8 cellular contexts compared by ENCODE assay signal in the genomic region with DNA sequence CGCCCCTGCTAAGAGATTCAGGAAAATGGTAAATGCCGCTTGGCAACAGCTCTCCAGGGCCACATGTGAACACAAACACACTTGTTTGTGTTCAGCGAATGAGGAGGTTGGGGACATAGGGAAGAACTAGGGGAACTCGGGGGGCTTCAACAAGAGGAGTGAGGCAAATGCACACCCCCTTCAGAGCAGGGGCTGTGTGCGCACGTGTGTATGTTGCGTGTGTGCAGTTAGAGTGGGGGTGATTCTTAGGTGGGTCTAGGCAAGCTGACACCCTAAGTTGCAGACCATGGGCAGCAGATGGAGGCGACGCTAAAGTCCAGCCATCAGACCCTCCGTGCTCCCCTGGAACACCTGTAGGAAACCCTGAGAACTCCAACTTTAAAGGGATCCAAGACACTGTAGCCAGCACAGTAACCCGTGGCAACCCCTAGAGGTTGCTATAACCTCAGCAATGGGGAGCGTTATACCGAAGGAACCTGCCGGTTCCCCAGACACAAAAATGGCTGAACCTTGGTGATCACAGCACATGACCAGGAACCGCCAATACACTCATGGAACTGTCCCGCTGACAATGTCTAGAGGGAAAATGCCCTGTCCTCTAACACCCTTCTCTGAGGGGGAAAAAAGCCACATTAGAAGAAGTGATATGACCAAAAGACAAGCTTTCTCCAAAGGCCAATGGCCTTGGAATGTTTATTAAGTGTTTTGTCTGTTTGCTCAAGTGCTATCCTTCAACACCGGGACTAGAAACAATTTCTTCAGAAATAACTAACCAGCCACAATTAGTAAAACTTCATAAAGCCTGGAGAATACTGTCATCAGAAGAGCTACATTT.
DNase-seq lines count a peak whose midpoint lies in the region; ATAC-seq, FAIRE-seq and TF ChIP-seq lines count a peak whose summit lies in the region.

No MANE protein-coding gene starts in this region.

- RAD21 ChIA-PET in GM12878 (lab: Charles Lee; ENCODE audit: unreplicated experiment): interaction anchor here (0.8 to 2.2 kb wide), 8 partner anchors 8 to 990 kb away, joined by 3 to 15 read pairs (median 4); no protein-coding TSS in a partner anchor

- FAIRE-seq in GM12878 (lab: Jason Lieb, UNC): peak; percentile 35

- SMC1A ChIA-PET in GM12878 (lab: Charles Lee; ENCODE audit: uncharacterized antibody, unreplicated experiment): interaction anchor here (0.6 to 6.6 kb wide), 9 partner anchors 12 to 988 kb away, joined by 3 to 62 read pairs (median 4); no protein-coding TSS in a partner anchor

- CTCF ChIA-PET in Caco-2 (lab: Charles Lee): no interaction called here
- CTCF ChIA-PET in GM12878 (lab: Yijun Ruan, JAX): interaction anchor here (0.6 to 3.6 kb wide), 15 partner anchors 11 to 988 kb away, joined by 3 to 43 read pairs (median 3); no protein-coding TSS in a partner anchor

- H3K36me3 Mint-ChIP-seq in Caco-2 (ENCODE audit: insufficient read depth, unreplicated experiment): no peaks in the 10 kb centered on the region

- in situ Hi-C loops in GM12878 (cut with MboI): loop anchor here (5.0 kb wide), 1 partner anchor 326 kb away; no protein-coding TSS in a partner anchor

- BruUV-seq in Caco-2 (replicated peaks; lab: Mats Ljungman, UMichigan) (no TSS peak), GM12878 (replicated peaks; lab: Mats Ljungman, UMichigan) (no TSS peak)

- no peaks in the 10 kb centered on the region for H3K4me1 Mint-ChIP-seq in Caco-2 (ENCODE audit: low read depth, unreplicated experiment)

- H3K9me3 ChIP-seq in Caco-2: peaks cover 8% of the 10 kb centered on the region
- peaks cover 13% of the 10 kb centered on the region; the same call in 2 of the 3 replicates for H3K9me3 ChIP-seq in GM12878 (replicated peaks; ENCODE audit: control insufficient read depth, insufficient read depth, low read length)
- H3K9me3 ChIP-seq in sigmoid colon: no peaks in the 10 kb centered on the region

- TF ChIP-seq POLR2A in GM12878 (IDR thresholded peaks at IDR 0.05; ENCODE audit: low read depth, low read length) (no peak), sigmoid colon (IDR thresholded peaks at IDR 0.05) (no peak)

- peak; percentile 90 for TF ChIP-seq RAD21 in GM12878 (IDR thresholded peaks at IDR 0.05; ENCODE audit: insufficient read depth, low read depth, low read length)

- H3K27me3 Mint-ChIP-seq in Caco-2 (ENCODE audit: insufficient read depth, unreplicated experiment): no peaks in the 10 kb centered on the region

- H3K4me1 ChIP-seq in Caco-2 (no peaks in the 10 kb centered on the region), GM12878 (ENCODE audit: control insufficient read depth, insufficient read depth, low read length) (no peaks in the 10 kb centered on the region), sigmoid colon (no peaks in the 10 kb centered on the region)

- no peaks in the 10 kb centered on the region for H4K20me1 ChIP-seq in GM12878 (ENCODE audit: control insufficient read depth, insufficient read depth)

- H3K9me3 Mint-ChIP-seq in Caco-2 (ENCODE audit: unreplicated experiment): peaks cover 32% of the 10 kb centered on the region

- peak overlapping the region; percentile 66 for H2AFZ ChIP-seq in GM12878 (ENCODE audit: control insufficient read depth, low read depth, low read length)

- intact Hi-C loops in Caco-2 (cut with micrococcal nuclease; ENCODE audit: unreplicated experiment): loop anchor here (1.0 to 10.0 kb wide), 4 partner anchors 179 to 790 kb away; no protein-coding TSS in a partner anchor
- intact Hi-C loops in GM12878 (cut with micrococcal nuclease; ENCODE audit: unreplicated experiment): loop anchor here (1.0 to 10.0 kb wide), 3 partner anchors 329 to 989 kb away; partner anchors contain the start of gene NR2C1
- intact Hi-C loops in sigmoid colon (cut with DNase I): loop anchor here (5.0 to 10.0 kb wide), 4 partner anchors 221 to 789 kb away; no protein-coding TSS in a partner anchor

- WGBS in GM12878 (ENCODE audit: insufficient coverage, insufficient replicate concordance, low lambda C conversion rate, missing lambda C conversion rate): 42% methylated on average over 17 of the region's 17 CpGs
- 43 to 62% methylated on average over 17 of the region's 17 CpGs for WGBS in sigmoid colon, 2 donors

- no peak overlapping the region for H3K4me2 ChIP-seq in GM12878 (ENCODE audit: control insufficient read depth, insufficient read depth)

- H3K4me3 ChIP-seq in Caco-2 (ENCODE audit: low read depth, low read length) (no peak overlapping the region), GM12878 (no peak overlapping the region), sigmoid colon (no peak overlapping the region)

- no peak overlapping the region for H3K9ac ChIP-seq in GM12878 (ENCODE audit: control insufficient read depth, insufficient read depth, low read length)

- ATAC-seq in GM21526 (IDR thresholded peaks at IDR 0.05; ENCODE audit: low FRiP score, unreplicated experiment) (peak; percentile 81), GM12878 (peak; percentile 98), HG02678 (IDR thresholded peaks at IDR 0.05; ENCODE audit: unreplicated experiment) (no peak)

- POLR2A ChIA-PET in Caco-2 (lab: Charles Lee): no interaction called here
- POLR2A ChIA-PET in GM12878 (lab: Charles Lee): interaction anchor here (0.8 kb wide), 1 partner anchor 328 kb away, joined by 3 read pairs; no protein-coding TSS in a partner anchor

- no peak overlapping the region for H3K27ac Mint-ChIP-seq in Caco-2 (ENCODE audit: unreplicated experiment)

- H3K27me3 ChIP-seq in Caco-2 (replicated peaks; ENCODE audit: control insufficient read depth, insufficient read depth, low read length): no peaks in the 10 kb centered on the region
- H3K27me3 ChIP-seq in GM12878 (replicated peaks in 1 of 2; ENCODE audit: control insufficient read depth in 2 of 2, insufficient read depth in 2 of 2, low read length in 1 of 2): no peaks in the 10 kb centered on the region
- H3K27me3 ChIP-seq in sigmoid colon: no peaks in the 10 kb centered on the region

- no peak overlapping the region for H3K4me3 Mint-ChIP-seq in Caco-2 (ENCODE audit: unreplicated experiment)

- no peak overlapping the region for H3K27ac ChIP-seq in GM12878 (ENCODE audit: control insufficient read depth, insufficient read depth)
- H3K27ac ChIP-seq in sigmoid colon: no peak overlapping the region

- H3K36me3 ChIP-seq in Caco-2 (ENCODE audit: control insufficient read depth, insufficient read depth, low read length) (no peaks in the 10 kb centered on the region; the same call in 1 of the 2 replicates), GM12878 (ENCODE audit: control insufficient read depth in 2 of 2, insufficient read depth in 2 of 2, low read length in 1 of 2) (no peaks in the 10 kb centered on the region), sigmoid colon (no peaks in the 10 kb centered on the region)

- no peaks in the 10 kb centered on the region for H3K79me2 ChIP-seq in GM12878 (ENCODE audit: control insufficient read depth, insufficient read depth, low read length)

- peak; percentile 40 to 66 for DNase-seq in Caco-2
- DNase-seq in NCI-H2029 (lab: John Stamatoyannopoulos, UW): peak; percentile 54
- DNase-seq in GM12878 (ENCODE audit: low read depth, low spot score): peak; percentile 19
- peak; percentile 57 for DNase-seq in iPS DF 19.7 (ENCODE audit: low read depth, low spot score)
- DNase-seq in sigmoid colon: no peak
- no peak for DNase-seq in NCI-H146 (lab: John Stamatoyannopoulos, UW)

- peak; percentile 46 to 75 for TF ChIP-seq CTCF in Caco-2 (IDR thresholded peaks at IDR 0.05; ENCODE audit: insufficient read depth in 1 of 2, low read depth in 1 of 2, low read length in 1 of 2, severe bottlenecking in 1 of 2, unreplicated experiment in 1 of 2)
- peak; percentile 68 to 75 (median 71) for TF ChIP-seq CTCF in GM12878 (IDR thresholded peaks at IDR 0.05 in 2 of 3, conservative IDR thresholded peaks at IDR 0.05 in 1 of 3; ENCODE audit: control insufficient read depth in 2 of 3, extremely low read depth in 1 of 3, insufficient read depth in 1 of 3, low read depth in 3 of 3, low read length in 3 of 3)
- peak; percentile 62 to 70 (median 67) for TF ChIP-seq CTCF in sigmoid colon (IDR thresholded peaks at IDR 0.05)

- TF ChIP-seq EP300 in GM12878 (IDR thresholded peaks at IDR 0.05; ENCODE audit: borderline replicate concordance in 1 of 2, control insufficient read depth in 1 of 2, low read depth in 2 of 2, low read length in 2 of 2) (no peak), sigmoid colon (IDR thresholded peaks at IDR 0.05) (no peak)

TF ChIP-seq in GM12878, 131 proteins besides CTCF, POLR2A, EP300 and RAD21 (continues in another document):
- TF ChIP-seq, protein P1, sequence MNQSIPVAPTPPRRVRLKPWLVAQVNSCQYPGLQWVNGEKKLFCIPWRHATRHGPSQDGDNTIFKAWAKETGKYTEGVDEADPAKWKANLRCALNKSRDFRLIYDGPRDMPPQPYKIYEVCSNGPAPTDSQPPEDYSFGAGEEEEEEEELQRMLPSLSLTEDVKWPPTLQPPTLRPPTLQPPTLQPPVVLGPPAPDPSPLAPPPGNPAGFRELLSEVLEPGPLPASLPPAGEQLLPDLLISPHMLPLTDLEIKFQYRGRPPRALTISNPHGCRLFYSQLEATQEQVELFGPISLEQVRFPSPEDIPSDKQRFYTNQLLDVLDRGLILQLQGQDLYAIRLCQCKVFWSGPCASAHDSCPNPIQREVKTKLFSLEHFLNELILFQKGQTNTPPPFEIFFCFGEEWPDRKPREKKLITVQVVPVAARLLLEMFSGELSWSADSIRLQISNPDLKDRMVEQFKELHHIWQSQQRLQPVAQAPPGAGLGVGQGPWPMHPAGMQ (IDR thresholded peaks at IDR 0.05; ENCODE audit: borderline replicate concordance): no peak
- TF ChIP-seq HDAC2 (IDR thresholded peaks at IDR 0.05) (no peak), ZBED1 (IDR thresholded peaks at IDR 0.05; ENCODE audit: borderline replicate concordance) (no peak), MXI1 (IDR thresholded peaks at IDR 0.05; ENCODE audit: low read depth, low read length) (no peak), CBX5 (IDR thresholded peaks at IDR 0.05; ENCODE audit: low read depth) (no peak), ZNF622 (IDR thresholded peaks at IDR 0.05) (no peak), BHLHE40 (IDR thresholded peaks at IDR 0.05; ENCODE audit: borderline replicate concordance in 1 of 2, low read depth in 2 of 2, low read length in 1 of 2) (no peak)
- TF ChIP-seq, protein P2, sequence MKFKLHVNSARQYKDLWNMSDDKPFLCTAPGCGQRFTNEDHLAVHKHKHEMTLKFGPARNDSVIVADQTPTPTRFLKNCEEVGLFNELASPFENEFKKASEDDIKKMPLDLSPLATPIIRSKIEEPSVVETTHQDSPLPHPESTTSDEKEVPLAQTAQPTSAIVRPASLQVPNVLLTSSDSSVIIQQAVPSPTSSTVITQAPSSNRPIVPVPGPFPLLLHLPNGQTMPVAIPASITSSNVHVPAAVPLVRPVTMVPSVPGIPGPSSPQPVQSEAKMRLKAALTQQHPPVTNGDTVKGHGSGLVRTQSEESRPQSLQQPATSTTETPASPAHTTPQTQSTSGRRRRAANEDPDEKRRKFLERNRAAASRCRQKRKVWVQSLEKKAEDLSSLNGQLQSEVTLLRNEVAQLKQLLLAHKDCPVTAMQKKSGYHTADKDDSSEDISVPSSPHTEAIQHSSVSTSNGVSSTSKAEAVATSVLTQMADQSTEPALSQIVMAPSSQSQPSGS (IDR thresholded peaks at IDR 0.05; ENCODE audit: low read length): no peak

Comparison
In these comparisons a context has a peak if more than half of its experiments do, and no peak if none do; other contexts are left out.
1. DNase-seq: peak in Caco-2 (2 of 2), NCI-H2029 (single experiment), GM12878 (single experiment) and iPS DF 19.7 (single experiment); none in sigmoid colon (single experiment) and NCI-H146 (single experiment).
2. Peak in every context shown above with its lines, with median percentiles within 50 percentile points of each other: CTCF ChIP-seq.